ENCODE assay signal across 8 cellular contexts in genomic region chr1:230208619-230209261, GRCh38.
A peak's percentile ranks its signal among the peaks of the same experiment; 100 is the strongest.
DNase-seq lines count a peak whose midpoint lies in the region; ATAC-seq and TF ChIP-seq lines count a peak whose summit lies in the region.

No MANE protein-coding gene starts in this region.

- ATAC-seq in GM19452 (IDR thresholded peaks at IDR 0.05; ENCODE audit: unreplicated experiment): peak; percentile 49
- peak; percentile 51 for ATAC-seq in HG03139 (IDR thresholded peaks at IDR 0.05; ENCODE audit: unreplicated experiment)
- ATAC-seq in activated naive CD8-positive, alpha-beta T cell treated with anti-CD3 and anti-CD28 coated beads, Interleukin-2, amount 50 U/mL, for 24 hours: peak; percentile 93
- ATAC-seq in lower lobe of right lung: no peak

- intact Hi-C loops in lower lobe of right lung (cut with DNase I): no loop called here

- TF ChIP-seq CTCF in lower lobe of right lung (IDR thresholded peaks at IDR 0.05): no peak

- no peak overlapping the region for H3K27ac ChIP-seq in lower lobe of right lung

- peak overlapping the region; percentile 72 for H3K4me3 Mint-ChIP-seq in activated naive CD8-positive, alpha-beta T cell treated with anti-CD3 and anti-CD28 coated beads, Interleukin-2, amount 50 U/mL, for 24 hours

- H3K9me3 ChIP-seq in lower lobe of right lung: no peaks in the 10 kb centered on the region

- peak overlapping the region; percentile 99 for H3K27ac Mint-ChIP-seq in activated naive CD8-positive, alpha-beta T cell treated with anti-CD3 and anti-CD28 coated beads, Interleukin-2, amount 50 U/mL, for 24 hours

- H3K4me1 ChIP-seq in lower lobe of right lung: peaks cover 62% of the 10 kb centered on the region

- DNase-seq in activated naive CD8-positive, alpha-beta T cell treated with anti-CD3 and anti-CD28 coated beads, Interleukin-2, amount 50 U/mL, for 24 hours: peak; percentile 54
- peak; percentile 50 for DNase-seq in stimulated activated CD4-positive, alpha-beta T cell treated with anti-CD3 and anti-CD28 coated beads, Interleukin-4, amount 100 ng/mL, for 24 hours
- DNase-seq in amygdala (lab: John Stamatoyannopoulos, UW) (no peak), HK-2 (ENCODE audit: unreplicated experiment) (no peak), lower lobe of right lung (no peak), EL (no peak)

- H3K4me1 Mint-ChIP-seq in activated naive CD8-positive, alpha-beta T cell treated with anti-CD3 and anti-CD28 coated beads, Interleukin-2, amount 50 U/mL, for 24 hours: peaks cover 64% of the 10 kb centered on the region

- H3K4me3 ChIP-seq in lower lobe of right lung: no peak overlapping the region

- H3K27me3 Mint-ChIP-seq in activated naive CD8-positive, alpha-beta T cell treated with anti-CD3 and anti-CD28 coated beads, Interleukin-2, amount 50 U/mL, for 24 hours: no peaks in the 10 kb centered on the region

- H3K36me3 Mint-ChIP-seq in activated naive CD8-positive, alpha-beta T cell treated with anti-CD3 and anti-CD28 coated beads, Interleukin-2, amount 50 U/mL, for 24 hours (ENCODE audit: low read depth): peaks cover 41% of the 10 kb centered on the region

- no peaks in the 10 kb centered on the region for H3K27me3 ChIP-seq in lower lobe of right lung (ENCODE audit: low read depth)

- H3K36me3 ChIP-seq in lower lobe of right lung: peaks cover 11% of the 10 kb centered on the region

- no peaks in the 10 kb centered on the region for H3K9me3 Mint-ChIP-seq in activated naive CD8-positive, alpha-beta T cell treated with anti-CD3 and anti-CD28 coated beads, Interleukin-2, amount 50 U/mL, for 24 hours

Comparison
In these comparisons a context has a peak if more than half of its experiments do, and no peak if none do; other contexts are left out.
1. ATAC-seq: peak in GM19452 (single experiment), HG03139 (single experiment) and activated naive CD8-positive, alpha-beta T cell treated with anti-CD3 and anti-CD28 coated beads, Interleukin-2, amount 50 U/mL, for 24 hours (single experiment); none in lower lobe of right lung (0 of 2).
2. DNase-seq: peak in activated naive CD8-positive, alpha-beta T cell treated with anti-CD3 and anti-CD28 coated beads, Interleukin-2, amount 50 U/mL, for 24 hours (single experiment) and stimulated activated CD4-positive, alpha-beta T cell treated with anti-CD3 and anti-CD28 coated beads, Interleukin-4, amount 100 ng/mL, for 24 hours (single experiment); none in amygdala (0 of 56), HK-2 (single experiment), lower lobe of right lung (single experiment) and EL (single experiment).